Comparison of ENCODE assay signal across 9 cellular contexts in the genomic region with DNA sequence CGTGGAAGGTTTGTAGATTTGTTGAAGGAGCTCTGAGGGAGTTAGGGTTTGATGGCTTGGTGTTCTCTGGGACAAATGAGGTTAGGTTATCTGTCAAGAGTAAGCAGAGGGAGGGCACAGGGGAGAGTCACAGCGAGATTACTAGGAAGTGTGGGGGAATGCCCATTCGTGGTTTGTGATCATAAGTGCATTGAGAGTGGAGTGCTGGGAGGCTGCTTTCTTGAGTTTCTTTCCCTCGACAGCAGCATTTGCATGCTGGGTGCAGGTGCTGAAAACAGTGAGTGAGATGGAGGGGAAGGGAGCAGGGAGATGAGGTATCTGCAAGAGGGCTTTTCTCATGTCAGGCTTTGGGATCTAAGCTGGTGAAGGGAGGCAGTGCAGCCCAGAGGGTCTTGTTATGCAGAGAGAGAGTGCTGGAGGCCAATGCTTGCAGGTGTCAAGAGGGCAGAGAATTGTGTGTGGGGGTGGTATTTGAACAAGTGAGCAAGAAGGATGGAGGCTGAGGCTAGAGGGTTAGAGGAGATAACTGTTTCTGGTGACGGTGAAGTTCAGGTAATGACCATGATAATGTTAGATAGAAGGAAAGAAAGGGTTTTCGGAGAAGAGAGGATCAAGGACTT. TPM values are rescaled to one million over a fixed set of nuclear protein-coding genes. Genes with fewer than 3 reads are reported as not detected.
A peak's percentile ranks its signal among the peaks of the same experiment; 100 is the strongest.
DNase-seq lines count a peak whose midpoint lies in the region; ATAC-seq, FAIRE-seq and TF ChIP-seq lines count a peak whose summit lies in the region.
"Had no signal": no experiment of that assay in that cellular context is flagged by ENCODE, and none has a peak within 500 bp of the region (broad histone marks: within the 10 kb centered on the region; RNA-seq: fewer than 3 reads in every experiment).

No MANE protein-coding gene starts in this region.

- H3K27me3 ChIP-seq in left ventricle myocardium inferior (ENCODE audit: low read depth): no peaks in the 10 kb centered on the region

- FAIRE-seq in GM19239 (lab: Jason Lieb, UNC): no peak

- H3K27ac ChIP-seq in left ventricle myocardium inferior (replicated peaks): no peak overlapping the region

- H3K4me3 ChIP-seq in left ventricle myocardium inferior: no peak overlapping the region

- ATAC-seq in HG02642 (IDR thresholded peaks at IDR 0.05; ENCODE audit: poor library complexity, unreplicated experiment): peak; percentile 87

- H3K36me3 ChIP-seq in left ventricle myocardium inferior: no peaks in the 10 kb centered on the region

- peak; percentile 47 for DNase-seq in GM19239 (ENCODE audit: insufficient read length, low spot score)
- peak; percentile 60 for DNase-seq in OCI-M1 (lab: John Stamatoyannopoulos, UW)
- DNase-seq in stimulated activated CD4-positive, alpha-beta T cell treated with anti-CD3 and anti-CD28 coated beads, Interleukin-4, amount 100 ng/mL, for 1 hour: peak; percentile 40
- DNase-seq in HK-2 (ENCODE audit: unreplicated experiment): no peak
- no peak for DNase-seq in left ventricle myocardium inferior
- DNase-seq in anterior cingulate cortex (lab: John Stamatoyannopoulos, UW): no peak
- DNase-seq: mesenchymal stem cell, NCI-H2171 had no signal

- H3K9me3 ChIP-seq in left ventricle myocardium inferior (replicated peaks): peaks cover 6% of the 10 kb centered on the region

- TF ChIP-seq CTCF in left ventricle myocardium inferior (IDR thresholded peaks at IDR 0.05; ENCODE audit: borderline replicate concordance): no peak

- intact Hi-C loops in left ventricle myocardium inferior (cut with micrococcal nuclease): no loop called here

- H3K4me1 ChIP-seq in left ventricle myocardium inferior: peaks cover 60% of the 10 kb centered on the region

RNA-seq across cellular contexts. Expression of a gene that starts 8.8 kb away (rescaled TPM):
- 45.8 TPM for total RNA-seq in left ventricle myocardium inferior

RNA-seq across cellular contexts. Expression of a gene that starts 38.3 kb away (rescaled TPM):
- total RNA-seq in left ventricle myocardium inferior: 21.0 TPM

Comparison
In these comparisons a context has a peak if more than half of its experiments do, and no peak if none do; other contexts are left out.
1. DNase-seq: peak in GM19239 (single experiment), OCI-M1 (single experiment) and stimulated activated CD4-positive, alpha-beta T cell treated with anti-CD3 and anti-CD28 coated beads, Interleukin-4, amount 100 ng/mL, for 1 hour (single experiment); none in HK-2 (single experiment), left ventricle myocardium inferior (single experiment) and anterior cingulate cortex (0 of 58).